19 cellular contexts compared by ENCODE assay signal in the genomic region with DNA sequence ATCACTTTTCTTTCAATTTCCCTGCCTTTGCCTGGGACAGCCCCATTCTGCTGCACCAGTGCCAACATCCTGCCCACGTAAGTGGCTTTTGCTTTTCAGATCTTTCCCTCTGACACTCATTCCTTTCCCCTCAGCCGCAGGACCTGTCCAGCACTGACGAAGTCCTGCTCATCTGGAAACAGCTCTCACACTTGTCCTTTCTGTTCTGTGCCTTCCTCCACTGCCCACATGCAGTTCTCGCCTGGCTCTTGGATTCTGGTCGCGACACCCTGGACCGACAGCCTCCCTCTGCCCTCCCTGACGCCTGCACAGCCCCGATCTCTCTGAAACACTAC.
A peak's percentile ranks its signal among the peaks of the same experiment; 100 is the strongest.
DNase-seq lines count a peak whose midpoint lies in the region; ATAC-seq and TF ChIP-seq lines count a peak whose summit lies in the region.
"Had no signal": no experiment of that assay in that cellular context is flagged by ENCODE, and none has a peak within 500 bp of the region (broad histone marks: within the 10 kb centered on the region; RNA-seq: fewer than 3 reads in every experiment).

No MANE protein-coding gene starts in this region.

- H4K20me1 ChIP-seq in osteoblast (ENCODE audit: insufficient read depth, low read length): peaks cover 7% of the 10 kb centered on the region

- no peak for TF ChIP-seq EP300 in esophagus muscularis mucosa (IDR thresholded peaks at IDR 0.05)

- no peak for TF ChIP-seq POLR2A in heart left ventricle (IDR thresholded peaks at IDR 0.05)
- no peak for TF ChIP-seq POLR2A in esophagus muscularis mucosa (IDR thresholded peaks at IDR 0.05; ENCODE audit: low read depth)

- H3K4me3 ChIP-seq in heart left ventricle (no peak overlapping the region), esophagus muscularis mucosa (no peak overlapping the region), osteoblast (ENCODE audit: insufficient read depth, low read length) (no peak overlapping the region), BE2C (ENCODE audit: low read depth, low read length) (no peak overlapping the region)
- H3K4me3 ChIP-seq: GM23248, PC-9 had no signal

- H3K79me2 ChIP-seq in osteoblast (ENCODE audit: insufficient read depth, low read length): no peaks in the 10 kb centered on the region

- ATAC-seq in heart left ventricle: no peak
- ATAC-seq in Right ventricle myocardium inferior: no peak

- H3K4me2 ChIP-seq in osteoblast (ENCODE audit: insufficient read depth, low read length): no peak overlapping the region
- H3K4me2 ChIP-seq: KMS-11, PC-9 had no signal

- H3K4me1 ChIP-seq in heart left ventricle: peaks cover 4 to 95% (median 61%) of the 10 kb centered on the region in 12 donors
- H3K4me1 ChIP-seq in esophagus muscularis mucosa: peaks cover 87 to 100% (median 100%) of the 10 kb centered on the region in 4 donors
- H3K4me1 ChIP-seq in osteoblast (ENCODE audit: insufficient read depth, low read length): peaks cover 8% of the 10 kb centered on the region
- peaks cover 2% of the 10 kb centered on the region; the same call in 1 of the 2 replicates for H3K4me1 ChIP-seq in BE2C

- H3K9me3 ChIP-seq in heart left ventricle (no peaks in the 10 kb centered on the region), esophagus muscularis mucosa (no peaks in the 10 kb centered on the region), osteoblast (ENCODE audit: low read depth, low read length) (no peaks in the 10 kb centered on the region), BE2C (no peaks in the 10 kb centered on the region; the same call in 1 of the 2 replicates)

- H3K27me3 ChIP-seq in heart left ventricle: peaks cover 0 to 4% (median 0%) of the 10 kb centered on the region in 9 donors
- H3K27me3 ChIP-seq in esophagus muscularis mucosa: no peaks in the 10 kb centered on the region
- peaks cover 89% of the 10 kb centered on the region for H3K27me3 ChIP-seq in osteoblast (ENCODE audit: insufficient read depth, low read length)
- no peaks in the 10 kb centered on the region for H3K27me3 ChIP-seq in BE2C

- TF ChIP-seq CTCF in heart left ventricle (IDR thresholded peaks at IDR 0.05) (no peak), esophagus muscularis mucosa (IDR thresholded peaks at IDR 0.05) (no peak), osteoblast (IDR thresholded peaks at IDR 0.05; ENCODE audit: extremely low read depth, low read depth, low read length) (no peak), BE2C (IDR thresholded peaks at IDR 0.05; ENCODE audit: low read depth, low read length) (no peak)

- H2AFZ ChIP-seq in osteoblast (ENCODE audit: low read length): no peak overlapping the region
- H2AFZ ChIP-seq: GM23248, PC-9 had no signal

- 52 to 69% (median 63%) methylated on average over 9 of the region's 9 CpGs for WGBS in heart left ventricle, 4 donors
- 68% methylated on average over 9 of the region's 9 CpGs for WGBS in esophagus muscularis mucosa

- H3K27ac ChIP-seq in heart left ventricle (peak overlapping the region in 9 of 12 donors; percentile 1 to 94 (median 68)), esophagus muscularis mucosa (replicated peaks in 1 of 4) (peak overlapping the region; percentile 81 to 85 (median 84)), osteoblast (ENCODE audit: low read depth, low read length) (no peak overlapping the region)
- H3K27ac ChIP-seq: GM23248, KMS-11, PC-9 had no signal

- intact Hi-C loops in heart left ventricle (cut with DNase I) (loop anchor here in 5 of 10 donors (5.0 to 10.0 kb wide), 5 partner anchors 53 to 98 kb away; a partner anchor contains a TSS), Right ventricle myocardium inferior (cut with DNase I) (loop anchor here (5.0 kb wide), 1 partner anchor 98 kb away; a partner anchor contains a TSS), esophagus muscularis mucosa (cut with DNase I) (no loop called here)

- H3K36me3 ChIP-seq in heart left ventricle (peaks cover 0 to 18% (median 0%) of the 10 kb centered on the region in 9 donors), esophagus muscularis mucosa (peaks cover 0 to 4% (median 0%) of the 10 kb centered on the region in 4 donors), osteoblast (ENCODE audit: insufficient read depth, low read length) (no peaks in the 10 kb centered on the region), BE2C (no peaks in the 10 kb centered on the region)

- DNase-seq in heart left ventricle (no peak), Right ventricle myocardium inferior (ENCODE audit: missing footprints) (no peak), esophagus muscularis mucosa (ENCODE audit: extremely low spot score) (no peak), osteoblast (ENCODE audit: insufficient read length, low spot score, missing footprints) (peak; percentile 42), BE2C (no peak), anterior cingulate cortex (lab: John Stamatoyannopoulos, UW) (no peak), NCI-H748 (lab: John Stamatoyannopoulos, UW; ENCODE audit: unreplicated experiment) (no peak)
- DNase-seq: CD4-positive, alpha-beta memory T cell; DMS79 treated with DMSO at 0.1 percent for 48 hours; GM23248; HFFc6; NCI-H1092 treated with DMSO at 0.1 percent for 48 hours; NCI-H1694; NCI-H2107; NCI-H345; NCI-H526 treated with DMSO at 0.1 percent for 48 hours; PC-9; SHP77 treated with DMSO at 0.1 percent for 48 hours had no signal
